2 cellular contexts compared by ENCODE assay signal in genomic region chr19:57583104-57583520, GRCh38.
TF ChIP-seq lines count a peak whose summit lies in the region.

No MANE protein-coding gene starts in this region.

TF ChIP-seq in liver, 16 proteins besides CTCF, POLR2A, EP300 and RAD21:
- no peak for TF ChIP-seq REST (IDR thresholded peaks at IDR 0.05)
- TF ChIP-seq GABPA (IDR thresholded peaks at IDR 0.05 in 1 of 2, conservative IDR thresholded peaks at IDR 0.05 in 1 of 2): no peak
- no peak for TF ChIP-seq TAF1 (conservative IDR thresholded peaks at IDR 0.05)
- no peak for TF ChIP-seq FOXA1 (IDR thresholded peaks at IDR 0.05)
- TF ChIP-seq HNF4A (conservative IDR thresholded peaks at IDR 0.05): no peak
- TF ChIP-seq JUND (IDR thresholded peaks at IDR 0.05): no peak
- no peak for TF ChIP-seq YY1 (IDR thresholded peaks at IDR 0.05)
- no peak for TF ChIP-seq HNF4G (IDR thresholded peaks at IDR 0.05)
- no peak for TF ChIP-seq NR2F2 (IDR thresholded peaks at IDR 0.05)
- no peak for TF ChIP-seq EGR1 (IDR thresholded peaks at IDR 0.05; ENCODE audit: low read depth in 2 of 2)
- no peak for TF ChIP-seq SP1 (IDR thresholded peaks at IDR 0.05)
- no peak for TF ChIP-seq MAX (IDR thresholded peaks at IDR 0.05)
- no peak for TF ChIP-seq ZBTB33 (IDR thresholded peaks at IDR 0.05)
- no peak for TF ChIP-seq RXRA (IDR thresholded peaks at IDR 0.05)
- no peak for TF ChIP-seq ATF3 (IDR thresholded peaks at IDR 0.05)
- TF ChIP-seq FOXA2 (IDR thresholded peaks at IDR 0.05): no peak
TF ChIP-seq in liver: peak in this region for 0.

TF ChIP-seq in HepG2, 621 proteins besides CTCF, POLR2A, EP300 and RAD21:
- TF ChIP-seq ZNF724P (CRISPR knock-in tag; IDR thresholded peaks at IDR 0.05; ENCODE audit: borderline replicate concordance): no peak
- TF ChIP-seq HCFC1 (IDR thresholded peaks at IDR 0.05; ENCODE audit: low read depth, low read length): no peak
- TF ChIP-seq CHD2 (IDR thresholded peaks at IDR 0.05; ENCODE audit: low read depth, low read length): no peak
- no peak for TF ChIP-seq PBX3 (CRISPR knock-in tag; IDR thresholded peaks at IDR 0.05; ENCODE audit: borderline replicate concordance)
- TF ChIP-seq SAFB2 (CRISPR knock-in tag; IDR thresholded peaks at IDR 0.05; ENCODE audit: borderline replicate concordance, low read depth): no peak
- TF ChIP-seq TAF15 (IDR thresholded peaks at IDR 0.05; ENCODE audit: low read depth, low read length, poor library complexity, severe bottlenecking): no peak
- TF ChIP-seq SPEN (CRISPR knock-in tag; IDR thresholded peaks at IDR 0.05; ENCODE audit: low read depth): no peak
- no peak for TF ChIP-seq ATF3 (CRISPR knock-in tag; IDR thresholded peaks at IDR 0.05)
- TF ChIP-seq CSRNP2 (CRISPR knock-in tag; conservative IDR thresholded peaks at IDR 0.05; ENCODE audit: low read depth): no peak
- no peak for TF ChIP-seq TBL1XR1 (IDR thresholded peaks at IDR 0.05; ENCODE audit: borderline replicate concordance, low read length, partially characterized antibody)
- TF ChIP-seq HNRNPL (IDR thresholded peaks at IDR 0.05; ENCODE audit: low read depth, low read length): no peak
- no peak for TF ChIP-seq REXO4 (CRISPR knock-in tag; IDR thresholded peaks at IDR 0.05; ENCODE audit: borderline replicate concordance)
- TF ChIP-seq SATB2 (CRISPR knock-in tag; IDR thresholded peaks at IDR 0.05): no peak
- no peak for TF ChIP-seq ZFX (CRISPR knock-in tag; IDR thresholded peaks at IDR 0.05; ENCODE audit: low read depth)
- TF ChIP-seq FOXA1 (IDR thresholded peaks at IDR 0.05): no peak
- TF ChIP-seq FOXA1 (CRISPR knock-in tag; IDR thresholded peaks at IDR 0.05): no peak
- no peak for TF ChIP-seq ZNF878 (CRISPR knock-in tag; IDR thresholded peaks at IDR 0.05)
- TF ChIP-seq KLF15 (CRISPR knock-in tag; IDR thresholded peaks at IDR 0.05; ENCODE audit: borderline replicate concordance): no peak
- TF ChIP-seq MIER2 (CRISPR knock-in tag; IDR thresholded peaks at IDR 0.05): no peak
- no peak for TF ChIP-seq ZNF263 (CRISPR knock-in tag; IDR thresholded peaks at IDR 0.05)
- TF ChIP-seq ZSCAN22 (CRISPR knock-in tag; IDR thresholded peaks at IDR 0.05): no peak
